In genomic region chr4:149749769-149750168, GRCh38 we compare ENCODE assay signal across 16 cellular contexts.
DNase-seq lines count a peak whose midpoint lies in the region; ATAC-seq and TF ChIP-seq lines count a peak whose summit lies in the region.
"Had no signal": no experiment of that assay in that cellular context is flagged by ENCODE, and none has a peak within 500 bp of the region (broad histone marks: within the 10 kb centered on the region; RNA-seq: fewer than 3 reads in every experiment).

No MANE protein-coding gene starts in this region.

- H4K20me1 ChIP-seq in GM23338 (replicated peaks; ENCODE audit: insufficient read depth) (no peaks in the 10 kb centered on the region), PC-3 (ENCODE audit: low read length) (no peaks in the 10 kb centered on the region)
- H4K20me1 ChIP-seq: BLaER1 had no signal

- no peaks in the 10 kb centered on the region for H3K4me1 ChIP-seq in GM23338 (ENCODE audit: insufficient read depth)
- H3K4me1 ChIP-seq in PC-3 (ENCODE audit: insufficient read depth, low read length) = no peaks in the 10 kb centered on the region
- H3K4me1 ChIP-seq: BLaER1 had no signal

- BruUV-seq in PC-3 (replicated peaks; lab: Mats Ljungman, UMichigan) = no TSS peak

- H3K36me3 ChIP-seq in GM23338 (ENCODE audit: insufficient read depth) (no peaks in the 10 kb centered on the region), PC-3 (ENCODE audit: low read depth, low read length) (no peaks in the 10 kb centered on the region)
- H3K36me3 ChIP-seq: BLaER1 had no signal

- H3K27me3 Mint-ChIP-seq in GM23338 (ENCODE audit: insufficient read depth, low read depth, poor library complexity) = peaks cover 2% of the 10 kb centered on the region
- H3K27me3 Mint-ChIP-seq: B cell; CD4-positive, CD25-positive, alpha-beta regulatory T cell had no signal

- no peak overlapping the region for H3K27ac ChIP-seq in GM23338 (ENCODE audit: low read depth)
- no peak overlapping the region for H3K27ac ChIP-seq in PC-3 (ENCODE audit: low read length)
- H3K27ac ChIP-seq: BLaER1, C4-2B had no signal

- H3F3A ChIP-seq in GM23338 (replicated peaks; ENCODE audit: low read depth) (no peaks in the 10 kb centered on the region), PC-3 (ENCODE audit: low read length, unreplicated experiment) (no peaks in the 10 kb centered on the region)

- POLR2A ChIA-PET in PC-3 (lab: Charles Lee; ENCODE audit: unreplicated experiment) = no interaction called here

- intact Hi-C loops in PC-3 (cut with micrococcal nuclease) (no loop called here), left colon (cut with DNase I, micrococcal nuclease) (no loop called here)

- no peak for DNase-seq in GM23338 (ENCODE audit: low spot score)
- no peak for DNase-seq in PC-3
- DNase-seq in left colon = no peak
- no peak for DNase-seq in NCI-H2227 treated with DMSO at 0.1 percent for 48 hours (lab: John Stamatoyannopoulos, UW)
- DNase-seq in UCSD-AML1 (lab: John Stamatoyannopoulos, UW; ENCODE audit: unreplicated experiment) = no peak
- DNase-seq: Caco-2; CD4-positive, CD25-positive, alpha-beta regulatory T cell; CD8-positive, alpha-beta T cell; DMS153; DND-41; H7 had no signal

- CTCF ChIA-PET in PC-3 (lab: Charles Lee) = no interaction called here

- H2AFZ ChIP-seq in GM23338 (no peak overlapping the region), PC-3 (ENCODE audit: low read length) (no peak overlapping the region)

- ATAC-seq in GM23338 = no peak
- ATAC-seq in PC-3 = peak; percentile 61
- peak; percentile 73 for ATAC-seq in left colon
- ATAC-seq in GM18498 (IDR thresholded peaks at IDR 0.05; ENCODE audit: unreplicated experiment) = no peak
- ATAC-seq: CD8-positive, alpha-beta T cell; HCT116 had no signal

- H3K27me3 ChIP-seq in GM23338 (ENCODE audit: insufficient read depth) (no peaks in the 10 kb centered on the region), PC-3 (ENCODE audit: low read length) (no peaks in the 10 kb centered on the region)
- H3K27me3 ChIP-seq: BLaER1 had no signal

- no peaks in the 10 kb centered on the region for H3K9me3 ChIP-seq in PC-3 (ENCODE audit: low read length)
- H3K9me3 ChIP-seq: BLaER1, Caco-2 had no signal

- H3K79me2 ChIP-seq in GM23338 (replicated peaks; ENCODE audit: insufficient read depth) (no peaks in the 10 kb centered on the region), PC-3 (ENCODE audit: low read length) (no peaks in the 10 kb centered on the region)

- H3K4me2 ChIP-seq in GM23338 (no peak overlapping the region), PC-3 (ENCODE audit: low read length) (no peak overlapping the region)
- H3K4me2 ChIP-seq: BLaER1 had no signal

- H3K9me3 Mint-ChIP-seq in GM23338 = no peaks in the 10 kb centered on the region
- H3K9me3 Mint-ChIP-seq: CD8-positive, alpha-beta T cell had no signal

- peaks cover 5% of the 10 kb centered on the region for H3K4me1 Mint-ChIP-seq in GM23338
- H3K4me1 Mint-ChIP-seq: B cell; CD4-positive, CD25-positive, alpha-beta regulatory T cell had no signal

- no peak overlapping the region for H3K4me3 Mint-ChIP-seq in GM23338
- H3K4me3 Mint-ChIP-seq: B cell; CD4-positive, CD25-positive, alpha-beta regulatory T cell; CD8-positive, alpha-beta T cell had no signal

- H3K27ac Mint-ChIP-seq in GM23338 = 0 out of 2 replicates have a peak overlapping the region, but pooled peaks have one; percentile 20
- H3K27ac Mint-ChIP-seq: B cell; CD4-positive, CD25-positive, alpha-beta regulatory T cell; CD8-positive, alpha-beta T cell had no signal

- no peak for TF ChIP-seq CTCF in GM23338 (conservative IDR thresholded peaks at IDR 0.05; ENCODE audit: low read depth in 2 of 2)
- no peak for TF ChIP-seq CTCF in PC-3 (conservative IDR thresholded peaks at IDR 0.05; ENCODE audit: low read depth, low read length)

- H3K4me3 ChIP-seq in GM23338 = no peak overlapping the region
- H3K4me3 ChIP-seq in PC-3 (ENCODE audit: low read length) = no peak overlapping the region
- H3K4me3 ChIP-seq: BLaER1 had no signal

- no peak overlapping the region for H3K9ac ChIP-seq in PC-3 (ENCODE audit: low read length)
- H3K9ac ChIP-seq: BLaER1 had no signal

- no peaks in the 10 kb centered on the region for H3K9me2 ChIP-seq in GM23338 (ENCODE audit: insufficient read depth)
- no peaks in the 10 kb centered on the region for H3K9me2 ChIP-seq in PC-3 (replicated peaks; ENCODE audit: low read length)

- no peaks in the 10 kb centered on the region for H3K36me3 Mint-ChIP-seq in GM23338 (ENCODE audit: low read depth)
- H3K36me3 Mint-ChIP-seq: CD4-positive, CD25-positive, alpha-beta regulatory T cell; CD8-positive, alpha-beta T cell had no signal

TF ChIP-seq in GM23338, 12 proteins besides CTCF, POLR2A, EP300 and RAD21:
- TF ChIP-seq JUNB (IDR thresholded peaks at IDR 0.05; ENCODE audit: unreplicated experiment) (no peak), STAT1 (IDR thresholded peaks at IDR 0.05; ENCODE audit: unreplicated experiment) (no peak), EZH2 (IDR thresholded peaks at IDR 0.05; ENCODE audit: low read depth, unreplicated experiment) (no peak), ZNF114 (CRISPR knock-in tag; IDR thresholded peaks at IDR 0.05) (no peak), POLR2AphosphoS5 (IDR thresholded peaks at IDR 0.05; ENCODE audit: low read depth) (no peak), ETS1 (IDR thresholded peaks at IDR 0.05) (no peak), NANOG (IDR thresholded peaks at IDR 0.05; ENCODE audit: borderline replicate concordance) (no peak)

Comparison
In these comparisons a context has a peak if more than half of its experiments do, and no peak if none do; other contexts are left out.
1. ATAC-seq: peak in PC-3 (single experiment) and left colon (single experiment); none in GM23338 (single experiment) and GM18498 (single experiment).